Comparison of ENCODE assay signal across 20 cellular contexts in genomic region chr3:120791010-120791409, GRCh38. TPM values are rescaled to one million over a fixed set of nuclear protein-coding genes. Genes with fewer than 3 reads are reported as not detected.
DNase-seq lines count a peak whose midpoint lies in the region; ATAC-seq and TF ChIP-seq lines count a peak whose summit lies in the region.
"Had no signal": no experiment of that assay in that cellular context is flagged by ENCODE, and none has a peak within 500 bp of the region (broad histone marks: within the 10 kb centered on the region; RNA-seq: fewer than 3 reads in every experiment).

No MANE protein-coding gene starts in this region.

- no peaks in the 10 kb centered on the region for H3K9me3 ChIP-seq in CD4-positive, alpha-beta T cell (ENCODE audit: control insufficient read depth, low read length)
- H3K9me3 ChIP-seq in smooth muscle cell (replicated peaks; ENCODE audit: low read depth), result no peaks in the 10 kb centered on the region
- H3K9me3 ChIP-seq: BLaER1 had no signal

- H3K27ac ChIP-seq in CD4-positive, alpha-beta T cell (ENCODE audit: low read depth, low read length), result no peak overlapping the region
- H3K27ac ChIP-seq in smooth muscle cell (ENCODE audit: low read depth), result peak overlapping the region; percentile 88
- H3K27ac ChIP-seq: 22Rv1, BLaER1, C4-2B, GM23248 had no signal

- CTCF ChIA-PET in CD4-positive, alpha-beta T cell (lab: Charles Lee), result no interaction called here

- no peak overlapping the region for H2AFZ ChIP-seq in smooth muscle cell (ENCODE audit: low read depth)
- H2AFZ ChIP-seq: GM23248 had no signal

- H4K20me1 ChIP-seq in smooth muscle cell (ENCODE audit: low read depth), result no peaks in the 10 kb centered on the region
- H4K20me1 ChIP-seq: BLaER1 had no signal

- peak; percentile 35 for ATAC-seq in CD4-positive, alpha-beta T cell (ENCODE audit: poor library complexity)

- POLR2A ChIA-PET in CD4-positive, alpha-beta T cell (lab: Charles Lee), result no interaction called here

- peak overlapping the region; percentile 57 for H3K4me2 ChIP-seq in smooth muscle cell
- H3K4me2 ChIP-seq: BLaER1 had no signal

- no peak overlapping the region for H3K27ac Mint-ChIP-seq in CD4-positive, alpha-beta T cell
- no peak overlapping the region for H3K27ac Mint-ChIP-seq in osteocyte (ENCODE audit: unreplicated experiment)
- H3K27ac Mint-ChIP-seq: B cell had no signal

- peaks cover 21% of the 10 kb centered on the region for H3F3A ChIP-seq in smooth muscle cell (ENCODE audit: low read depth)

- DNase-seq in CD4-positive, alpha-beta T cell, result no peak
- peak; percentile 9 for DNase-seq in Jurkat, Clone E6-1 (ENCODE audit: low read depth, low spot score)
- peak; percentile 1 for DNase-seq in central memory CD4-positive, alpha-beta T cell
- DNase-seq in smooth muscle cell (lab: John Stamatoyannopoulos, UW; ENCODE audit: unreplicated experiment) (no peak), NCI-H1436 treated with DMSO at 0.1 percent for 48 hours (lab: John Stamatoyannopoulos, UW) (no peak), osteocyte (ENCODE audit: extremely low spot score, unreplicated experiment) (no peak), CD1c-positive myeloid dendritic cell (ENCODE audit: extremely low spot score) (no peak)
- DNase-seq: Calu3; CD4-positive, alpha-beta memory T cell; COR-L47; DMS53; DMS79 treated with DMSO at 0.1 percent for 48 hours; GF-D8; GM23248; H7; HCEC 1CT had no signal

- H3K79me2 ChIP-seq in smooth muscle cell (ENCODE audit: low read depth), result peaks cover 6% of the 10 kb centered on the region

- H3K4me3 ChIP-seq in Jurkat, Clone E6-1 (ENCODE audit: low read length), result no peak overlapping the region
- no peak overlapping the region for H3K4me3 ChIP-seq in smooth muscle cell
- H3K4me3 ChIP-seq: BLaER1, GM23248 had no signal

- no peak overlapping the region for H3K9ac ChIP-seq in smooth muscle cell (ENCODE audit: low read depth)
- H3K9ac ChIP-seq: BLaER1, GM23248 had no signal

- H3K36me3 Mint-ChIP-seq in CD4-positive, alpha-beta T cell (ENCODE audit: low read depth), result no peaks in the 10 kb centered on the region
- H3K36me3 Mint-ChIP-seq in osteocyte (ENCODE audit: unreplicated experiment), result peaks cover 3% of the 10 kb centered on the region
- H3K36me3 Mint-ChIP-seq: CD4-positive, alpha-beta memory T cell had no signal

- H3K4me3 Mint-ChIP-seq in CD4-positive, alpha-beta T cell, result no peak overlapping the region
- no peak overlapping the region for H3K4me3 Mint-ChIP-seq in osteocyte (ENCODE audit: unreplicated experiment)
- H3K4me3 Mint-ChIP-seq: B cell; CD4-positive, alpha-beta memory T cell had no signal

- no peaks in the 10 kb centered on the region for H3K27me3 Mint-ChIP-seq in CD4-positive, alpha-beta T cell
- H3K27me3 Mint-ChIP-seq in osteocyte (ENCODE audit: unreplicated experiment), result peaks cover under 1% of the 10 kb centered on the region
- H3K27me3 Mint-ChIP-seq: B cell; CD4-positive, alpha-beta memory T cell had no signal

- TF ChIP-seq CTCF in CD4-positive, alpha-beta T cell (IDR thresholded peaks at IDR 0.05), result no peak
- TF ChIP-seq CTCF in smooth muscle cell (IDR thresholded peaks at IDR 0.05; ENCODE audit: borderline replicate concordance, insufficient read depth, poor library complexity, severe bottlenecking) (no peak), osteocyte (IDR thresholded peaks at IDR 0.05) (no peak)

- no peaks in the 10 kb centered on the region for H3K36me3 ChIP-seq in smooth muscle cell (ENCODE audit: low read depth)
- H3K36me3 ChIP-seq: BLaER1 had no signal

- peaks cover 12% of the 10 kb centered on the region for H3K4me1 ChIP-seq in smooth muscle cell (ENCODE audit: low read depth)
- H3K4me1 ChIP-seq: BLaER1 had no signal

- intact Hi-C loops in CD4-positive, alpha-beta T cell (cut with DNase I, micrococcal nuclease), result loop anchor here in 1 of 2 experiments (5.0 to 10.0 kb wide), 2 partner anchors 86 to 549 kb away; no protein-coding TSS in a partner anchor

- 100% methylated on average over 1 of the region's 1 CpG for WGBS in smooth muscle cell (ENCODE audit: low lambda C conversion rate)

- H3K9me3 Mint-ChIP-seq in CD4-positive, alpha-beta T cell, result no peaks in the 10 kb centered on the region
- no peaks in the 10 kb centered on the region for H3K9me3 Mint-ChIP-seq in osteocyte (ENCODE audit: unreplicated experiment)
- H3K9me3 Mint-ChIP-seq: CD4-positive, alpha-beta memory T cell had no signal

- H3K27me3 ChIP-seq in CD4-positive, alpha-beta T cell (ENCODE audit: control insufficient read depth, insufficient read depth, low read length), result no peaks in the 10 kb centered on the region
- H3K27me3 ChIP-seq in smooth muscle cell (ENCODE audit: low read depth), result no peaks in the 10 kb centered on the region
- H3K27me3 ChIP-seq: BLaER1 had no signal

- peaks cover 26% of the 10 kb centered on the region for H3K4me1 Mint-ChIP-seq in CD4-positive, alpha-beta T cell (ENCODE audit: low read depth)
- H3K4me1 Mint-ChIP-seq in osteocyte (ENCODE audit: unreplicated experiment), result peaks cover 5% of the 10 kb centered on the region

RNA-seq across cellular contexts. Expression of gene GTF2E1, which starts 48.5 kb away (rescaled TPM):
- total RNA-seq in CD4-positive, alpha-beta T cell, result 1 to 10 TPM; 6.3 to 7.5 TPM
- polyA plus RNA-seq in Jurkat, Clone E6-1 (2012; ENCODE audit: insufficient read depth, insufficient read length), result 19.9 TPM
- total RNA-seq in smooth muscle cell, result 17.6 and 18.8 TPM in 2 replicates
- 15.8 and 17.0 TPM in 2 replicates for polyA plus RNA-seq in smooth muscle cell
- 17.2 and 19.3 TPM in 2 replicates for total RNA-seq in osteocyte

RNA-seq across cellular contexts. Expression of gene RABL3, which starts 48.7 kb away (rescaled TPM):
- total RNA-seq in CD4-positive, alpha-beta T cell, result 10 to 100 TPM; 12.9 to 13.6 TPM
- polyA plus RNA-seq in Jurkat, Clone E6-1 (2012; ENCODE audit: insufficient read depth, insufficient read length), result 19.1 TPM
- total RNA-seq in smooth muscle cell (29.3 and 33.5 TPM in 2 replicates), osteocyte (17.4 and 22.2 TPM in 2 replicates)
- 27.0 and 29.5 TPM in 2 replicates for polyA plus RNA-seq in smooth muscle cell

Comparison
In these comparisons a context has a peak if more than half of its experiments do, and no peak if none do; other contexts are left out.
1. DNase-seq: peak in Jurkat, Clone E6-1 (single experiment) and central memory CD4-positive, alpha-beta T cell (single experiment); none in CD4-positive, alpha-beta T cell (0 of 10), smooth muscle cell (single experiment), NCI-H1436 treated with DMSO at 0.1 percent for 48 hours (single experiment), osteocyte (single experiment) and CD1c-positive myeloid dendritic cell (single experiment).